Comparison of ENCODE assay signal across 16 cellular contexts in the genomic region with DNA sequence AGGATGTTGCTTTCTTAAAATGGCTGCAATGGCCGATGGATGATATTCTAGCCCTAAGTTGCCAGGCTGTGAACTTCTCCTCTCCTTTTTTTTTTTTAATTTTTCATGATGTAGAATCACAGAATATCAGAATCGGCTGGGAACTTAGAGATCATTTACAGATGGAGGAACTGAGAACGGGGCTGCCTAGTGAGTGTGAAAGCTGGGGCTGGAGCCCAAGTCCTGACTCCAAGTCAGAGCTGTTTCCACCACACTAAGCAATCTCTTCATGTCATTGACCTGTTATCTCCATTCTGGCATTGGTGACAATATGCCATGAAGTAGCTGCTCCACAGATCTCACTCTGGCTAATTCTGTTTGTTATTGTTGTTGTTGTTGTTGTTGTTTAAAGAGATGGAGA.
"Had no signal": no experiment of that assay in that cellular context is flagged by ENCODE, and none has a peak within 500 bp of the region (broad histone marks: within the 10 kb centered on the region; RNA-seq: fewer than 3 reads in every experiment).

No MANE protein-coding gene starts in this region.

- DNase-seq: activated CD4-positive, alpha-beta memory T cell treated with anti-CD3 and anti-CD28 coated beads, Interleukin-2, amount 10 ng/mL, durations not matched to agents 7 days and 5 days; activated CD4-positive, alpha-beta T cell treated with anti-CD3 and anti-CD28 coated beads for 1 hour; activated gamma-delta T cell treated with Interleukin-2 at 50 U/mL for 16 hours; activated naive CD8-positive, alpha-beta T cell treated with anti-CD3 and anti-CD28 coated beads for 36 hours; activated T-cell treated with anti-CD3 and anti-CD28 coated beads, Interleukin-2, amount 50 U/mL, for 48 hours; anterior cingulate cortex; cerebellar nuclear complex; effector memory CD8-positive, alpha-beta T cell; gastrocnemius medialis; left lung; mucosa of descending colon; naive thymus-derived CD8-positive, alpha-beta T cell; posterior cingulate gyrus; substantia nigra had no signal

- ATAC-seq: effector memory CD8-positive, alpha-beta T cell; gastrocnemius medialis; left lung; mucosa of descending colon; naive thymus-derived CD8-positive, alpha-beta T cell; stimulated activated effector memory CD8-positive, alpha-beta T cell treated with anti-CD3 and anti-CD28 coated beads, Interleukin-12 subunit alpha, Interleukin-12 subunit beta, amount 100 ng/mL, for 72 hours had no signal

- FAIRE-seq: keratinocyte had no signal
